ENCODE assay signal across 1 cellular context in the genomic region with DNA sequence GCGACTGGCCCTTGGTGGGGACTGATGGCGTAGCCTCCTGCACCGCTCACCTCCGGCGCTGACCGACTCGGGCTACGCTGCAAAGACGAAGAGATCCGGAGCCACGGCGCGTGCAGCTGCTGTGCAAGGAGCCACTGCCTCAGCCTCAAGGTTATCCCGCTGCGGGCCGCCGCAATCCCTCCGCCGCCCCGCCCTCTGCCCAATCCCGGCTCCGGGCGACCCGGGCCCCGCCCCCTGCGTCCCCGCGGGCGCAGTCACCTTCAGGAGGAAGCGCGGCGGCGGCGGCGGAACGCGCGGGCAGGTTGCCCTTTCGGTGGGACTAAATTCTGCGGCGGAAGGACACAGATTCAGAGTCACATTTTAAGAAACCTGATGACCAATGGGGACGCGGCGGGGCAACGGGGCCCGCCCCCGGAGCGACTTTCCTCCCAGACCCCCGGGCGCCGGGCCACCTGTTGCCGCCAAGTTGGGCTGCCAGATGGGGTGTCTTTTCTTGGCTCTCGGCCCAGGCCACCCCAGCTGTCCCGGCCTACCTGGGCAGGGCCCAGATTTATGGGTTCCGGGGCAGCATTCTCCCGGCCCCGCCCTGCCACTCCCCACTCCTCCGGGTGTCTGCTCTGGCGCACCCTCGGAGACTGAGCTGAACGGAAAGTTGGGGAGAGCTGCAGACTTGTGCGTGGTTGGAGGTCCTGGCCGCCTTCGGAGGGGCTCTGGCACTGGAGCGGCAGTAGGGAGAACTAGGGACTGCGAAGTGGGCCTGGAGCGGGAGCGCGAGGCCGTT.
A peak's percentile ranks its signal among the peaks of the same experiment; 100 is the strongest.
TF ChIP-seq lines count a peak whose summit lies in the region.

Gene PKM, minus strand, starts transcription at position 125 of the 781 bp plus-strand sequence. CDS start 12,093 bp downstream, outside the sequence.

TF ChIP-seq in WTC11, 78 proteins besides CTCF, POLR2A, EP300 and RAD21 (continued from another document and continues in another):
- TF ChIP-seq NR1H2 (CRISPR knock-in tag; IDR thresholded peaks at IDR 0.05): no peak
- TF ChIP-seq SP1 (CRISPR knock-in tag; conservative IDR thresholded peaks at IDR 0.05): peak; percentile 99
- no peak for TF ChIP-seq ATF3 (CRISPR knock-in tag; conservative IDR thresholded peaks at IDR 0.05)
- peak; percentile 94; the same call in 1 of the 2 replicates for TF ChIP-seq KAT7 (CRISPR knock-in tag; IDR thresholded peaks at IDR 0.05; ENCODE audit: borderline replicate concordance)
- TF ChIP-seq, protein P1, sequence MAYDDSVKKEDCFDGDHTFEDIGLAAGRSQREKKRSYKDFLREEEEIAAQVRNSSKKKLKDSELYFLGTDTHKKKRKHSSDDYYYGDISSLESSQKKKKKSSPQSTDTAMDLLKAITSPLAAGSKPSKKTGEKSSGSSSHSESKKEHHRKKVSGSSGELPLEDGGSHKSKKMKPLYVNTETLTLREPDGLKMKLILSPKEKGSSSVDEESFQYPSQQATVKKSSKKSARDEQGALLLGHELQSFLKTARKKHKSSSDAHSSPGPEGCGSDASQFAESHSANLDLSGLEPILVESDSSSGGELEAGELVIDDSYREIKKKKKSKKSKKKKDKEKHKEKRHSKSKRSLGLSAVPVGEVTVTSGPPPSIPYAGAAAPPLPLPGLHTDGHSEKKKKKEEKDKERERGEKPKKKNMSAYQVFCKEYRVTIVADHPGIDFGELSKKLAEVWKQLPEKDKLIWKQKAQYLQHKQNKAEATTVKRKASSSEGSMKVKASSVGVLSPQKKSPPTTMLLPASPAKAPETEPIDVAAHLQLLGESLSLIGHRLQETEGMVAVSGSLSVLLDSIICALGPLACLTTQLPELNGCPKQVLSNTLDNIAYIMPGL (CRISPR knock-in tag; IDR thresholded peaks at IDR 0.05): peak; percentile 95
- TF ChIP-seq, protein P2, sequence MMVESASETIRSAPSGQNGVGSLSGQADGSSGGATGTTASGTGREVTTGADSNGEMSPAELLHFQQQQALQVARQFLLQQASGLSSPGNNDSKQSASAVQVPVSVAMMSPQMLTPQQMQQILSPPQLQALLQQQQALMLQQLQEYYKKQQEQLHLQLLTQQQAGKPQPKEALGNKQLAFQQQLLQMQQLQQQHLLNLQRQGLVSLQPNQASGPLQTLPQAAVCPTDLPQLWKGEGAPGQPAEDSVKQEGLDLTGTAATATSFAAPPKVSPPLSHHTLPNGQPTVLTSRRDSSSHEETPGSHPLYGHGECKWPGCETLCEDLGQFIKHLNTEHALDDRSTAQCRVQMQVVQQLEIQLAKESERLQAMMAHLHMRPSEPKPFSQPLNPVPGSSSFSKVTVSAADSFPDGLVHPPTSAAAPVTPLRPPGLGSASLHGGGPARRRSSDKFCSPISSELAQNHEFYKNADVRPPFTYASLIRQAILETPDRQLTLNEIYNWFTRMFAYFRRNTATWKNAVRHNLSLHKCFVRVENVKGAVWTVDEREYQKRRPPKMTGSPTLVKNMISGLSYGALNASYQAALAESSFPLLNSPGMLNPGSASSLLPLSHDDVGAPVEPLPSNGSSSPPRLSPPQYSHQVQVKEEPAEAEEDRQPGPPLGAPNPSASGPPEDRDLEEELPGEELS (CRISPR knock-in tag; IDR thresholded peaks at IDR 0.05): peak; percentile 78
- TF ChIP-seq, protein P3, sequence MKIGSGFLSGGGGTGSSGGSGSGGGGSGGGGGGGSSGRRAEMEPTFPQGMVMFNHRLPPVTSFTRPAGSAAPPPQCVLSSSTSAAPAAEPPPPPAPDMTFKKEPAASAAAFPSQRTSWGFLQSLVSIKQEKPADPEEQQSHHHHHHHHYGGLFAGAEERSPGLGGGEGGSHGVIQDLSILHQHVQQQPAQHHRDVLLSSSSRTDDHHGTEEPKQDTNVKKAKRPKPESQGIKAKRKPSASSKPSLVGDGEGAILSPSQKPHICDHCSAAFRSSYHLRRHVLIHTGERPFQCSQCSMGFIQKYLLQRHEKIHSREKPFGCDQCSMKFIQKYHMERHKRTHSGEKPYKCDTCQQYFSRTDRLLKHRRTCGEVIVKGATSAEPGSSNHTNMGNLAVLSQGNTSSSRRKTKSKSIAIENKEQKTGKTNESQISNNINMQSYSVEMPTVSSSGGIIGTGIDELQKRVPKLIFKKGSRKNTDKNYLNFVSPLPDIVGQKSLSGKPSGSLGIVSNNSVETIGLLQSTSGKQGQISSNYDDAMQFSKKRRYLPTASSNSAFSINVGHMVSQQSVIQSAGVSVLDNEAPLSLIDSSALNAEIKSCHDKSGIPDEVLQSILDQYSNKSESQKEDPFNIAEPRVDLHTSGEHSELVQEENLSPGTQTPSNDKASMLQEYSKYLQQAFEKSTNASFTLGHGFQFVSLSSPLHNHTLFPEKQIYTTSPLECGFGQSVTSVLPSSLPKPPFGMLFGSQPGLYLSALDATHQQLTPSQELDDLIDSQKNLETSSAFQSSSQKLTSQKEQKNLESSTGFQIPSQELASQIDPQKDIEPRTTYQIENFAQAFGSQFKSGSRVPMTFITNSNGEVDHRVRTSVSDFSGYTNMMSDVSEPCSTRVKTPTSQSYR (CRISPR knock-in tag; IDR thresholded peaks at IDR 0.05): no peak
- peak; percentile 48; the same call in 1 of the 2 replicates for TF ChIP-seq TP53 (CRISPR knock-in tag; IDR thresholded peaks at IDR 0.05)
- TF ChIP-seq JUN (CRISPR knock-in tag; IDR thresholded peaks at IDR 0.05): 0 out of 2 replicates have a peak, but pooled peaks have one; percentile 66
- no peak for TF ChIP-seq NR3C1 (CRISPR knock-in tag; conservative IDR thresholded peaks at IDR 0.05; ENCODE audit: low read depth)
- TF ChIP-seq, protein P4, sequence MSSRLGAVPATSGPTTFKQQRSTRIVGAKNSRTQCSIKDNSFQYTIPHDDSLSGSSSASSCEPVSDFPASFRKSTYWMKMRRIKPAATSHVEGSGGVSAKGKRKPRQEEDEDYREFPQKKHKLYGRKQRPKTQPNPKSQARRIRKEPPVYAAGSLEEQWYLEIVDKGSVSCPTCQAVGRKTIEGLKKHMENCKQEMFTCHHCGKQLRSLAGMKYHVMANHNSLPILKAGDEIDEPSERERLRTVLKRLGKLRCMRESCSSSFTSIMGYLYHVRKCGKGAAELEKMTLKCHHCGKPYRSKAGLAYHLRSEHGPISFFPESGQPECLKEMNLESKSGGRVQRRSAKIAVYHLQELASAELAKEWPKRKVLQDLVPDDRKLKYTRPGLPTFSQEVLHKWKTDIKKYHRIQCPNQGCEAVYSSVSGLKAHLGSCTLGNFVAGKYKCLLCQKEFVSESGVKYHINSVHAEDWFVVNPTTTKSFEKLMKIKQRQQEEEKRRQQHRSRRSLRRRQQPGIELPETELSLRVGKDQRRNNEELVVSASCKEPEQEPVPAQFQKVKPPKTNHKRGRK (CRISPR knock-in tag; IDR thresholded peaks at IDR 0.05; ENCODE audit: borderline replicate concordance): no peak
- TF ChIP-seq ZNF121 (CRISPR knock-in tag; IDR thresholded peaks at IDR 0.05): no peak
- no peak for TF ChIP-seq ZNF138 (CRISPR knock-in tag; conservative IDR thresholded peaks at IDR 0.05)
- TF ChIP-seq SOX15 (CRISPR knock-in tag; IDR thresholded peaks at IDR 0.05): no peak
- TF ChIP-seq, protein P5, sequence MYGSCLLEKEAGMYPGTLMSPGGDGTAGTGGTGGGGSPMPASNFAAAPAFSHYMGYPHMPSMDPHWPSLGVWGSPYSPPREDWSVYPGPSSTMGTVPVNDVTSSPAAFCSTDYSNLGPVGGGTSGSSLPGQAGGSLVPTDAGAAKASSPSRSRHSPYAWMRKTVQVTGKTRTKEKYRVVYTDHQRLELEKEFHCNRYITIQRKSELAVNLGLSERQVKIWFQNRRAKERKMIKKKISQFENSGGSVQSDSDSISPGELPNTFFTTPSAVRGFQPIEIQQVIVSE (CRISPR knock-in tag; IDR thresholded peaks at IDR 0.05; ENCODE audit: borderline replicate concordance): no peak
- TF ChIP-seq, protein P6, sequence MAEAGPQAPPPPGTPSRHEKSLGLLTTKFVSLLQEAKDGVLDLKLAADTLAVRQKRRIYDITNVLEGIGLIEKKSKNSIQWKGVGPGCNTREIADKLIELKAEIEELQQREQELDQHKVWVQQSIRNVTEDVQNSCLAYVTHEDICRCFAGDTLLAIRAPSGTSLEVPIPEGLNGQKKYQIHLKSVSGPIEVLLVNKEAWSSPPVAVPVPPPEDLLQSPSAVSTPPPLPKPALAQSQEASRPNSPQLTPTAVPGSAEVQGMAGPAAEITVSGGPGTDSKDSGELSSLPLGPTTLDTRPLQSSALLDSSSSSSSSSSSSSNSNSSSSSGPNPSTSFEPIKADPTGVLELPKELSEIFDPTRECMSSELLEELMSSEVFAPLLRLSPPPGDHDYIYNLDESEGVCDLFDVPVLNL (CRISPR knock-in tag; IDR thresholded peaks at IDR 0.05; ENCODE audit: borderline replicate concordance, low read depth): no peak
- 0 out of 2 replicates have a peak, but pooled peaks have one; percentile 54 for TF ChIP-seq ELF4 (CRISPR knock-in tag; IDR thresholded peaks at IDR 0.05; ENCODE audit: low read depth)
- TF ChIP-seq GTF2I (CRISPR knock-in tag; conservative IDR thresholded peaks at IDR 0.05): no peak
- 0 out of 2 replicates have a peak, but pooled peaks have one; percentile 83 for TF ChIP-seq PREB (CRISPR knock-in tag; IDR thresholded peaks at IDR 0.05; ENCODE audit: borderline replicate concordance)
- TF ChIP-seq ZNF396 (CRISPR knock-in tag; IDR thresholded peaks at IDR 0.05; ENCODE audit: borderline replicate concordance): no peak
- 0 out of 2 replicates have a peak, but pooled peaks have one; percentile 70 for TF ChIP-seq MYBL2 (CRISPR knock-in tag; IDR thresholded peaks at IDR 0.05)
- 0 out of 2 replicates have a peak, but pooled peaks have one; percentile 59 for TF ChIP-seq RELA (CRISPR knock-in tag; IDR thresholded peaks at IDR 0.05; ENCODE audit: borderline replicate concordance)
- peak; percentile 62 for TF ChIP-seq GABPB1 (CRISPR knock-in tag; IDR thresholded peaks at IDR 0.05)
- TF ChIP-seq, protein P7, sequence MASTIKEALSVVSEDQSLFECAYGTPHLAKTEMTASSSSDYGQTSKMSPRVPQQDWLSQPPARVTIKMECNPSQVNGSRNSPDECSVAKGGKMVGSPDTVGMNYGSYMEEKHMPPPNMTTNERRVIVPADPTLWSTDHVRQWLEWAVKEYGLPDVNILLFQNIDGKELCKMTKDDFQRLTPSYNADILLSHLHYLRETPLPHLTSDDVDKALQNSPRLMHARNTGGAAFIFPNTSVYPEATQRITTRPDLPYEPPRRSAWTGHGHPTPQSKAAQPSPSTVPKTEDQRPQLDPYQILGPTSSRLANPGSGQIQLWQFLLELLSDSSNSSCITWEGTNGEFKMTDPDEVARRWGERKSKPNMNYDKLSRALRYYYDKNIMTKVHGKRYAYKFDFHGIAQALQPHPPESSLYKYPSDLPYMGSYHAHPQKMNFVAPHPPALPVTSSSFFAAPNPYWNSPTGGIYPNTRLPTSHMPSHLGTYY (CRISPR knock-in tag; IDR thresholded peaks at IDR 0.05): no peak
- TF ChIP-seq MXD4 (CRISPR knock-in tag; IDR thresholded peaks at IDR 0.05; ENCODE audit: borderline replicate concordance): no peak
- TF ChIP-seq USF1 (CRISPR knock-in tag; IDR thresholded peaks at IDR 0.05): 0 out of 2 replicates have a peak, but pooled peaks have one; percentile 13
- peak; percentile 87; the same call in 1 of the 2 replicates for TF ChIP-seq FOXP1 (CRISPR knock-in tag; IDR thresholded peaks at IDR 0.05; ENCODE audit: borderline replicate concordance)
- no peak for TF ChIP-seq TEAD4 (CRISPR knock-in tag; IDR thresholded peaks at IDR 0.05)
- TF ChIP-seq, protein P8, sequence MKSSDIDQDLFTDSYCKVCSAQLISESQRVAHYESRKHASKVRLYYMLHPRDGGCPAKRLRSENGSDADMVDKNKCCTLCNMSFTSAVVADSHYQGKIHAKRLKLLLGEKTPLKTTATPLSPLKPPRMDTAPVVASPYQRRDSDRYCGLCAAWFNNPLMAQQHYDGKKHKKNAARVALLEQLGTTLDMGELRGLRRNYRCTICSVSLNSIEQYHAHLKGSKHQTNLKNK (CRISPR knock-in tag; IDR thresholded peaks at IDR 0.05): no peak
- peak; percentile 55; the same call in 1 of the 2 replicates for TF ChIP-seq CBFB (CRISPR knock-in tag; IDR thresholded peaks at IDR 0.05; ENCODE audit: low read depth)
- TF ChIP-seq STAT6 (CRISPR knock-in tag; conservative IDR thresholded peaks at IDR 0.05; ENCODE audit: low read depth): no peak
- TF ChIP-seq ESRRA (CRISPR knock-in tag; IDR thresholded peaks at IDR 0.05; ENCODE audit: borderline replicate concordance): peak; percentile 88
- no peak for TF ChIP-seq ZNF416 (CRISPR knock-in tag; IDR thresholded peaks at IDR 0.05)
- no peak for TF ChIP-seq GRHL2 (CRISPR knock-in tag; IDR thresholded peaks at IDR 0.05; ENCODE audit: insufficient replicate concordance, severe bottlenecking)
- TF ChIP-seq FOXK1 (CRISPR knock-in tag; IDR thresholded peaks at IDR 0.05): peak; percentile 85
- TF ChIP-seq ZNF232 (CRISPR knock-in tag; IDR thresholded peaks at IDR 0.05): no peak
- peak; percentile 91 for TF ChIP-seq TEAD1 (CRISPR knock-in tag; IDR thresholded peaks at IDR 0.05)
